ENCODE assay signal across 8 cellular contexts in the genomic region with DNA sequence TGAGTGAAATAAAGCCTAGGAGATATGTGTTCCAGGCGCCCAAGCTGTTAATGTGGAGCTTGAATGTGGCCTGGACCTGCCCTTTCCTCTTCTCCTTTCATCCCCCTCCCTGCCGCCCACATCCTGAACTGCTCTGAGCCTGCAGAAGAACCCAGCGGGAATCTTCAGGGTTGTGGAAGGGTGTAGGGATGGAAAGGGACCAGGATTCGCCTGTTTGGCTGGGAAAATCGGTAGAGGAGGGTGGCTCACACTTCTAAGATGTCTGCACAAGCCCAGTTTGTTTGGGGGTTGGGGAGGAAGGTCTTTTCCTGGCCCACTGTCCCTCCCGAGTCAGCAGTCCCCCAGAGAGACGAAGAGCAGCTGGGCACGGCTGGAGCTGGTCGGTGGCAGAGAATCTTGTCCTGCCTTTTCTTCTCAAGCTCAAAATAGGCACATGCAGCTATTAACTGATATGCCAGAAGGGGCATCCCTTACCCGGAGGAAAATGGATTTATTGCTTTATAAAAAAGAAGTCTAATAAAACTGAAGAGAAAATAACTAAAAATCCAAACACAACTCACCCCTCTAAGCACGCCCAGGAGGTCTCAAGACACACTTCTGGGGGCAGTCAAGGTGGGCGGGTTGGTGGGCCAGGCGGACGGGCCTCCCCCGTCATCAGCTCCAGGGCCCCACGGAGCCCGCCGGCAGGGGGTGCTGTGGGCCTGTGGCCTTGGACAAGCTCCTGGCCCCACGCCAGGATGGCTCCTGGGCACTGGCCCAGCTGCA. TPM values are rescaled to one million over a fixed set of nuclear protein-coding genes. Genes with fewer than 3 reads are reported as not detected.
DNase-seq lines count a peak whose midpoint lies in the region; ATAC-seq and TF ChIP-seq lines count a peak whose summit lies in the region.

No MANE protein-coding gene starts in this region.

- in situ Hi-C loops in GM13977 (cut with MboI; ENCODE audit: low pct_unique_long_range_greater_than_20kb, low sequenced_read_pairs, unreplicated experiment) = loop anchor here (10.0 kb wide), 1 partner anchor 61 kb away; no protein-coding TSS in a partner anchor

- H3K4me1 ChIP-seq in lung (ENCODE audit: control insufficient read depth in 2 of 2, insufficient read depth in 2 of 2, low read length in 2 of 2) = peaks cover 3 to 25% of the 10 kb centered on the region in 2 donors

- 22 to 23% methylated on average over 19 of the region's 19 CpGs for WGBS in lung, 2 donors

- no peaks in the 10 kb centered on the region for H3K36me3 ChIP-seq in lung (ENCODE audit: control insufficient read depth in 2 of 2, insufficient read depth in 2 of 2, low read length in 2 of 2)

- H3K27me3 ChIP-seq in lung (ENCODE audit: control insufficient read depth, insufficient read depth) = no peaks in the 10 kb centered on the region

- no peak overlapping the region for H3K4me3 ChIP-seq in lung

- no peaks in the 10 kb centered on the region for H3K9me3 ChIP-seq in lung (ENCODE audit: control insufficient read depth in 2 of 2, insufficient read depth in 1 of 2, low read length in 1 of 2)

- peak; percentile 91 for TF ChIP-seq CTCF in GM13977 (IDR thresholded peaks at IDR 0.05; ENCODE audit: extremely low read depth, insufficient read depth, missing control alignments)
- peak; percentile 89 for TF ChIP-seq CTCF in lung (IDR thresholded peaks at IDR 0.05; ENCODE audit: control extremely low read depth, extremely low read depth)

- peak overlapping the region in 1 of 2 donors; percentile 62 for H3K27ac ChIP-seq in lung (ENCODE audit: low read depth in 1 of 2, low read length in 1 of 2)

- peak; percentile 60 for DNase-seq in A172 (ENCODE audit: low spot score)
- DNase-seq in GM13977 (ENCODE audit: low spot score) = peak; percentile 93
- DNase-seq in NCI-H2227 (lab: John Stamatoyannopoulos, UW; ENCODE audit: unreplicated experiment) = peak; percentile 55
- peak; percentile 45 to 47 for DNase-seq in activated CD4-positive, alpha-beta T cell treated with anti-CD3 and anti-CD28 coated beads, Interleukin-2, amount 50 U/mL, for 24 hours (ENCODE audit: low read depth in 1 of 2, low spot score in 1 of 2)
- peak; percentile 93 for DNase-seq in dermis blood vessel endothelial cell
- DNase-seq in lung (ENCODE audit: low spot score) = peak; percentile 87
- DNase-seq in stimulated activated CD8-positive, alpha-beta memory T cell treated with anti-CD3 and anti-CD28 coated beads, Interleukin-15, amount 100 ng/mL, for 24 hours (ENCODE audit: low read depth) = peak; percentile 51

- ATAC-seq in lung (ENCODE audit: insufficient read depth, low FRiP score) (peak; percentile 68), HG03280 (IDR thresholded peaks at IDR 0.05; ENCODE audit: unreplicated experiment) (no peak)

RNA-seq across cellular contexts. Expression of gene PITPNA, which starts 11.5 kb away (rescaled TPM):
- total RNA-seq in A172 (2014; rRNA removed; shearing (Covaris generic)) = 31.6 and 45.9 TPM in 2 replicates
- 18.5 and 29.6 TPM in 2 replicates for total RNA-seq in dermis blood vessel endothelial cell
- total RNA-seq in lung = 10 to 100 TPM; 43.9 to 89.7 TPM
- polyA plus RNA-seq in lung = 10 to 100 TPM; 21.5 to 48.9 TPM

RNA-seq across cellular contexts. Expression of gene SLC43A2, which starts 54.5 kb away (rescaled TPM):
- total RNA-seq in A172 (2014; rRNA removed; shearing (Covaris generic)) = 6.5 and 8.0 TPM in 2 replicates
- total RNA-seq in dermis blood vessel endothelial cell (33.9 and 53.5 TPM in 2 replicates), lung (10 to 100 TPM; 47.9 to 89.2 TPM)
- 100 to 1,000 TPM in 1 of 2 donors, 10 to 100 TPM in 1; 27.0 to 125 TPM for polyA plus RNA-seq in lung

RNA-seq across cellular contexts. Expression of gene INPP5K, which starts 57.7 kb away (rescaled TPM):
- total RNA-seq in A172 (2014; rRNA removed; shearing (Covaris generic)) = 36.1 and 40.8 TPM in 2 replicates
- total RNA-seq in dermis blood vessel endothelial cell (74.7 and 88.0 TPM in 2 replicates), lung (10 to 100 TPM; 46.5 to 76.7 TPM)
- 10 to 100 TPM; 33.6 to 35.5 TPM for polyA plus RNA-seq in lung
